Comparison of ENCODE assay signal across 28 cellular contexts in genomic region chr4:53937327-53937726, GRCh38.
"Had no signal": no experiment of that assay in that cellular context is flagged by ENCODE, and none has a peak within 500 bp of the region (broad histone marks: within the 10 kb centered on the region; RNA-seq: fewer than 3 reads in every experiment).

No MANE protein-coding gene starts in this region.

- H3K4me3 Mint-ChIP-seq: activated CD8-positive, alpha-beta memory T cell treated with anti-CD3 and anti-CD28 coated beads, Interleukin-2, amount 10 ng/mL, durations not matched to agents 7 days and 5 days; activated CD8-positive, alpha-beta T cell treated with anti-CD3 and anti-CD28 coated beads, Interleukin-2, amount 10 ng/mL, durations not matched to agents 7 days and 5 days; activated naive CD4-positive, alpha-beta T cell treated with anti-CD3 and anti-CD28 coated beads, Interleukin-2, amount 50 U/mL, for 24 hours; activated naive CD8-positive, alpha-beta T cell treated with anti-CD3 and anti-CD28 coated beads, Interleukin-2, amount 50 U/mL, for 24 hours; nephron; stimulated activated memory B cell treated with anti-CD40 and anti-IgM and Interleukin-4, amounts not matched to agents 10 μg/mL and 1 μg/mL and 100 μg/mL, for 72 hours; stimulated activated naive CD8-positive, alpha-beta T cell treated with anti-CD3 and anti-CD28 coated beads, Interleukin-15, amount 100 ng/mL, for 72 hours; T-helper 17 cell; WTC11 had no signal

- H3K9me3 ChIP-seq: colonic mucosa, neutrophil, pancreas, prostate gland had no signal

- H3K27ac Mint-ChIP-seq: activated CD8-positive, alpha-beta memory T cell treated with anti-CD3 and anti-CD28 coated beads, Interleukin-2, amount 10 ng/mL, durations not matched to agents 7 days and 5 days; activated CD8-positive, alpha-beta T cell treated with anti-CD3 and anti-CD28 coated beads, Interleukin-2, amount 10 ng/mL, durations not matched to agents 7 days and 5 days; activated naive CD4-positive, alpha-beta T cell treated with anti-CD3 and anti-CD28 coated beads, Interleukin-2, amount 50 U/mL, for 24 hours; activated naive CD8-positive, alpha-beta T cell treated with anti-CD3 and anti-CD28 coated beads, Interleukin-2, amount 50 U/mL, for 24 hours; activated T-helper 2 cell treated with anti-CD3 and anti-CD28 coated beads, Interferon-gamma antibody, Interleukin-2, Interleukin-4, amounts not matched to agents 10 μg/mL and 5 μg/mL and 100 μg/mL, durations not matched to agents 14 hours and 24 hours and 36 hours; stimulated activated memory B cell treated with anti-CD40 and anti-IgM and Interleukin-4, amounts not matched to agents 10 μg/mL and 1 μg/mL and 100 μg/mL, for 72 hours; stimulated activated naive CD8-positive, alpha-beta T cell treated with anti-CD3 and anti-CD28 coated beads, Interleukin-15, amount 100 ng/mL, for 72 hours; T-helper 17 cell; WTC11 had no signal

- H3K27me3 Mint-ChIP-seq: activated naive CD8-positive, alpha-beta T cell treated with anti-CD3 and anti-CD28 coated beads, Interleukin-2, amount 50 U/mL, for 24 hours; stimulated activated naive CD8-positive, alpha-beta T cell treated with anti-CD3 and anti-CD28 coated beads, Interleukin-15, amount 100 ng/mL, for 72 hours had no signal

- H3K27ac ChIP-seq: colonic mucosa, neutrophil, pancreas, prostate gland, sigmoid colon, upper lobe of left lung, vagina had no signal

- H3K4me1 ChIP-seq: colonic mucosa, pancreas, prostate gland, sigmoid colon, upper lobe of left lung, vagina had no signal

- H3K4me1 Mint-ChIP-seq: activated CD8-positive, alpha-beta memory T cell treated with anti-CD3 and anti-CD28 coated beads, Interleukin-2, amount 10 ng/mL, durations not matched to agents 7 days and 5 days; activated naive CD4-positive, alpha-beta T cell treated with anti-CD3 and anti-CD28 coated beads, Interleukin-2, amount 50 U/mL, for 24 hours; activated naive CD8-positive, alpha-beta T cell treated with anti-CD3 and anti-CD28 coated beads, Interleukin-2, amount 50 U/mL, for 24 hours; stimulated activated memory B cell treated with anti-CD40 and anti-IgM and Interleukin-4, amounts not matched to agents 10 μg/mL and 1 μg/mL and 100 μg/mL, for 72 hours; stimulated activated naive CD8-positive, alpha-beta T cell treated with anti-CD3 and anti-CD28 coated beads, Interleukin-15, amount 100 ng/mL, for 72 hours; T-helper 17 cell; WTC11 had no signal

- ATAC-seq: activated CD8-positive, alpha-beta memory T cell treated with anti-CD3 and anti-CD28 coated beads, Interleukin-2, amount 10 ng/mL, durations not matched to agents 7 days and 5 days; activated CD8-positive, alpha-beta T cell treated with anti-CD3 and anti-CD28 coated beads, Interleukin-2, amount 10 ng/mL, durations not matched to agents 7 days and 5 days; activated naive CD8-positive, alpha-beta T cell treated with anti-CD3 and anti-CD28 coated beads, Interleukin-2, amount 50 U/mL, for 24 hours; left ventricle myocardium superior; pancreas; stimulated activated memory B cell treated with anti-CD40 and anti-IgM and Interleukin-4, amounts not matched to agents 10 μg/mL and 1 μg/mL and 100 μg/mL, for 72 hours; stimulated activated naive CD8-positive, alpha-beta T cell treated with anti-CD3 and anti-CD28 coated beads, Interleukin-15, amount 100 ng/mL, for 72 hours; T-helper 17 cell; WTC11 had no signal

- H3K36me3 Mint-ChIP-seq: activated CD8-positive, alpha-beta memory T cell treated with anti-CD3 and anti-CD28 coated beads, Interleukin-2, amount 10 ng/mL, durations not matched to agents 7 days and 5 days; stimulated activated memory B cell treated with anti-CD40 and anti-IgM and Interleukin-4, amounts not matched to agents 10 μg/mL and 1 μg/mL and 100 μg/mL, for 72 hours had no signal

- H3K4me3 ChIP-seq: colonic mucosa, pancreas, prostate gland, sigmoid colon, upper lobe of left lung, vagina had no signal

- DNase-seq: activated CD8-positive, alpha-beta memory T cell treated with anti-CD3 and anti-CD28 coated beads, Interleukin-2, amount 10 ng/mL, durations not matched to agents 7 days and 5 days; activated CD8-positive, alpha-beta T cell treated with anti-CD3 and anti-CD28 coated beads, Interleukin-2, amount 10 ng/mL, durations not matched to agents 7 days and 5 days; activated naive CD8-positive, alpha-beta T cell treated with anti-CD3 and anti-CD28 coated beads, Interleukin-2, amount 50 U/mL, for 24 hours; activated T-cell treated with anti-CD3 and anti-CD28 coated beads, Interleukin-2, amount 50 U/mL, for 48 hours; amygdala; colonic mucosa; effector CD8-positive, alpha-beta T cell; glutamatergic neuron; left cardiac atrium; left ventricle myocardium superior; pancreas; sigmoid colon; small intestine; stimulated activated CD4-positive, alpha-beta T cell treated with anti-CD3 and anti-CD28 coated beads, Interleukin-1b, Interleukin-23, amount 100 ng/mL, for 48 hours; stimulated activated CD4-positive, alpha-beta T cell treated with anti-CD3 and anti-CD28 coated beads, Interleukin-4, amount 100 ng/mL, for 4 hours; stimulated activated CD8-positive, alpha-beta memory T cell treated with anti-CD3 and anti-CD28 coated beads, Interleukin-4, amount 100 ng/mL, for 48 hours; stimulated activated naive CD8-positive, alpha-beta T cell treated with anti-CD3 and anti-CD28 coated beads, Interleukin-15, amount 100 ng/mL, for 72 hours; substantia nigra; T-helper 17 cell; upper lobe of left lung had no signal

- H3K9me3 Mint-ChIP-seq: activated naive CD4-positive, alpha-beta T cell treated with anti-CD3 and anti-CD28 coated beads, Interleukin-2, amount 50 U/mL, for 24 hours had no signal

- H3K27me3 ChIP-seq: colonic mucosa, neutrophil, pancreas, upper lobe of left lung, vagina had no signal

- H3K36me3 ChIP-seq: colonic mucosa, neutrophil, pancreas, prostate gland, sigmoid colon, upper lobe of left lung, vagina had no signal
